27 cellular contexts compared by ENCODE assay signal in genomic region chr3:27903447-27903846, GRCh38.
DNase-seq lines count a peak whose midpoint lies in the region; ATAC-seq and TF ChIP-seq lines count a peak whose summit lies in the region.
"Had no signal": no experiment of that assay in that cellular context is flagged by ENCODE, and none has a peak within 500 bp of the region (broad histone marks: within the 10 kb centered on the region; RNA-seq: fewer than 3 reads in every experiment).

No MANE protein-coding gene starts in this region.

- POLR2A ChIA-PET in activated CD4-positive, alpha-beta T cell treated with anti-CD3 and anti-CD28 coated beads, Interleukin-2, amount 10 ng/mL, durations not matched to agents 7 days and 5 days (lab: Charles Lee), result no interaction called here
- POLR2A ChIA-PET in CD8-positive, alpha-beta T cell (lab: Charles Lee), result no interaction called here
- POLR2A ChIA-PET in activated CD4-positive, alpha-beta memory T cell treated with anti-CD3 and anti-CD28 coated beads, Interleukin-2, amount 10 ng/mL, durations not matched to agents 7 days and 5 days (lab: Charles Lee), result interaction anchor here (0.7 kb wide), 1 partner anchor 42 kb away, joined by 3 read pairs; no protein-coding TSS in a partner anchor

- no peak for DNase-seq in activated CD4-positive, alpha-beta T cell treated with anti-CD3 and anti-CD28 coated beads, Interleukin-2, amount 10 ng/mL, durations not matched to agents 7 days and 5 days
- no peak for DNase-seq in activated CD4-positive, alpha-beta T cell treated with anti-CD3 and anti-CD28 coated beads for 1 hour
- no peak for DNase-seq in CD8-positive, alpha-beta T cell
- DNase-seq in activated CD4-positive, alpha-beta memory T cell treated with anti-CD3 and anti-CD28 coated beads, Interleukin-2, amount 10 ng/mL, durations not matched to agents 7 days and 5 days, result no peak
- no peak for DNase-seq in effector memory CD4-positive, alpha-beta T cell
- DNase-seq in RKO (ENCODE audit: low spot score) (no peak), globus pallidus (ENCODE audit: low spot score) (no peak)
- DNase-seq: activated gamma-delta T cell treated with Interleukin-2 at 50 U/mL for 16 hours; cortex of kidney; DMS153; endodermal cell; foreskin fibroblast; GDM1; NCI-H2081; NCI-H226; NCI-H774; right lobe of liver; RPMI8226; stimulated activated CD4-positive, alpha-beta T cell treated with anti-CD3 and anti-CD28 coated beads, Interleukin-2, amount 100 ng/mL, for 48 hours; substantia nigra had no signal

- H3K4me1 Mint-ChIP-seq in activated CD4-positive, alpha-beta T cell treated with anti-CD3 and anti-CD28 coated beads, Interleukin-2, amount 10 ng/mL, durations not matched to agents 7 days and 5 days, result peaks cover 36% of the 10 kb centered on the region
- peaks cover 77% of the 10 kb centered on the region for H3K4me1 Mint-ChIP-seq in CD8-positive, alpha-beta T cell (ENCODE audit: low read depth)
- H3K4me1 Mint-ChIP-seq in activated CD4-positive, alpha-beta memory T cell treated with anti-CD3 and anti-CD28 coated beads, Interleukin-2, amount 10 ng/mL, durations not matched to agents 7 days and 5 days, result peaks cover 33% of the 10 kb centered on the region
- H3K4me1 Mint-ChIP-seq: IgD-negative memory B cell, neural progenitor cell had no signal

- CTCF ChIA-PET in activated CD4-positive, alpha-beta T cell treated with anti-CD3 and anti-CD28 coated beads, Interleukin-2, amount 10 ng/mL, durations not matched to agents 7 days and 5 days (lab: Charles Lee), result no interaction called here
- CTCF ChIA-PET in CD8-positive, alpha-beta T cell (lab: Charles Lee), result no interaction called here
- CTCF ChIA-PET in activated CD4-positive, alpha-beta memory T cell treated with anti-CD3 and anti-CD28 coated beads, Interleukin-2, amount 10 ng/mL, durations not matched to agents 7 days and 5 days (lab: Charles Lee), result no interaction called here

- no peak overlapping the region for H3K4me3 ChIP-seq in CD8-positive, alpha-beta T cell (ENCODE audit: low read depth, low read length)
- peak overlapping the region; percentile 15 for H3K4me3 ChIP-seq in effector memory CD4-positive, alpha-beta T cell (ENCODE audit: insufficient read depth, low read depth, low read length, poor library complexity, severe bottlenecking)
- H3K4me3 ChIP-seq: lung, neural progenitor cell, right lobe of liver had no signal

- H3K9me3 ChIP-seq in CD8-positive, alpha-beta T cell (ENCODE audit: low read length), result no peaks in the 10 kb centered on the region
- no peaks in the 10 kb centered on the region for H3K9me3 ChIP-seq in effector memory CD4-positive, alpha-beta T cell (ENCODE audit: control insufficient read depth, low read length)
- H3K9me3 ChIP-seq: right lobe of liver had no signal

- no peak for ATAC-seq in CD8-positive, alpha-beta T cell
- no peak for ATAC-seq in HG02642 (IDR thresholded peaks at IDR 0.05; ENCODE audit: poor library complexity, unreplicated experiment)
- ATAC-seq: esophagus mucosa, right lobe of liver had no signal

- peak overlapping the region; percentile 93 for H3K27ac Mint-ChIP-seq in activated CD4-positive, alpha-beta T cell treated with anti-CD3 and anti-CD28 coated beads, Interleukin-2, amount 10 ng/mL, durations not matched to agents 7 days and 5 days
- peak overlapping the region; percentile 94 for H3K27ac Mint-ChIP-seq in CD8-positive, alpha-beta T cell
- H3K27ac Mint-ChIP-seq in activated CD4-positive, alpha-beta memory T cell treated with anti-CD3 and anti-CD28 coated beads, Interleukin-2, amount 10 ng/mL, durations not matched to agents 7 days and 5 days, result peak overlapping the region; percentile 71
- H3K27ac Mint-ChIP-seq: endodermal cell, IgD-negative memory B cell, neural progenitor cell, progenitor cell of endocrine pancreas, type B pancreatic cell had no signal

- no peak overlapping the region for H3K4me3 Mint-ChIP-seq in activated CD4-positive, alpha-beta T cell treated with anti-CD3 and anti-CD28 coated beads, Interleukin-2, amount 10 ng/mL, durations not matched to agents 7 days and 5 days
- peak overlapping the region; percentile 71 for H3K4me3 Mint-ChIP-seq in CD8-positive, alpha-beta T cell
- H3K4me3 Mint-ChIP-seq in activated CD4-positive, alpha-beta memory T cell treated with anti-CD3 and anti-CD28 coated beads, Interleukin-2, amount 10 ng/mL, durations not matched to agents 7 days and 5 days, result no peak overlapping the region
- H3K4me3 Mint-ChIP-seq: endodermal cell, IgD-negative memory B cell, neural progenitor cell, type B pancreatic cell had no signal

- no peaks in the 10 kb centered on the region for H3K36me3 ChIP-seq in CD8-positive, alpha-beta T cell (ENCODE audit: insufficient read depth, low read length)
- no peaks in the 10 kb centered on the region for H3K36me3 ChIP-seq in effector memory CD4-positive, alpha-beta T cell (ENCODE audit: control insufficient read depth, insufficient read depth, low read length)
- H3K36me3 ChIP-seq: neural progenitor cell, right lobe of liver had no signal

- no peak for TF ChIP-seq CTCF in CD8-positive, alpha-beta T cell (IDR thresholded peaks at IDR 0.05)

- H3K9me3 Mint-ChIP-seq in activated CD4-positive, alpha-beta T cell treated with anti-CD3 and anti-CD28 coated beads, Interleukin-2, amount 10 ng/mL, durations not matched to agents 7 days and 5 days, result peaks cover 18% of the 10 kb centered on the region
- H3K9me3 Mint-ChIP-seq in CD8-positive, alpha-beta T cell, result no peaks in the 10 kb centered on the region
- H3K9me3 Mint-ChIP-seq in activated CD4-positive, alpha-beta memory T cell treated with anti-CD3 and anti-CD28 coated beads, Interleukin-2, amount 10 ng/mL, durations not matched to agents 7 days and 5 days, result peaks cover 2% of the 10 kb centered on the region
- H3K9me3 Mint-ChIP-seq: endodermal cell, IgD-negative memory B cell, neural progenitor cell, type B pancreatic cell had no signal

- peaks cover 20% of the 10 kb centered on the region for H3K36me3 Mint-ChIP-seq in activated CD4-positive, alpha-beta T cell treated with anti-CD3 and anti-CD28 coated beads, Interleukin-2, amount 10 ng/mL, durations not matched to agents 7 days and 5 days (ENCODE audit: low read depth)
- H3K36me3 Mint-ChIP-seq in CD8-positive, alpha-beta T cell, result no peaks in the 10 kb centered on the region
- peaks cover 7% of the 10 kb centered on the region for H3K36me3 Mint-ChIP-seq in activated CD4-positive, alpha-beta memory T cell treated with anti-CD3 and anti-CD28 coated beads, Interleukin-2, amount 10 ng/mL, durations not matched to agents 7 days and 5 days (ENCODE audit: low read depth)
- H3K36me3 Mint-ChIP-seq: IgD-negative memory B cell, neural progenitor cell, type B pancreatic cell had no signal

- no peak overlapping the region for H3K27ac ChIP-seq in CD8-positive, alpha-beta T cell (ENCODE audit: low read depth, low read length)
- H3K27ac ChIP-seq in effector memory CD4-positive, alpha-beta T cell (ENCODE audit: insufficient read depth, low read length, poor library complexity, severe bottlenecking), result no peak overlapping the region
- H3K27ac ChIP-seq: neural progenitor cell, right lobe of liver had no signal

- H3K4me1 ChIP-seq in CD8-positive, alpha-beta T cell (ENCODE audit: insufficient read depth, low read length), result peaks cover 52% of the 10 kb centered on the region
- peaks cover 9% of the 10 kb centered on the region for H3K4me1 ChIP-seq in effector memory CD4-positive, alpha-beta T cell (ENCODE audit: control insufficient read depth, insufficient read depth, low read length, poor library complexity, severe bottlenecking)
- H3K4me1 ChIP-seq: neural progenitor cell, right lobe of liver had no signal

- H3K27me3 Mint-ChIP-seq in activated CD4-positive, alpha-beta T cell treated with anti-CD3 and anti-CD28 coated beads, Interleukin-2, amount 10 ng/mL, durations not matched to agents 7 days and 5 days, result no peaks in the 10 kb centered on the region
- no peaks in the 10 kb centered on the region for H3K27me3 Mint-ChIP-seq in CD8-positive, alpha-beta T cell (ENCODE audit: low read depth)
- H3K27me3 Mint-ChIP-seq in activated CD4-positive, alpha-beta memory T cell treated with anti-CD3 and anti-CD28 coated beads, Interleukin-2, amount 10 ng/mL, durations not matched to agents 7 days and 5 days, result no peaks in the 10 kb centered on the region
- H3K27me3 Mint-ChIP-seq: IgD-negative memory B cell, progenitor cell of endocrine pancreas, type B pancreatic cell had no signal

- H3K27me3 ChIP-seq in CD8-positive, alpha-beta T cell (ENCODE audit: insufficient read depth, low read length), result no peaks in the 10 kb centered on the region
- H3K27me3 ChIP-seq in effector memory CD4-positive, alpha-beta T cell (replicated peaks; ENCODE audit: control insufficient read depth, insufficient read depth, low read length, poor library complexity, severe bottlenecking), result no peaks in the 10 kb centered on the region
- H3K27me3 ChIP-seq: neural progenitor cell, right lobe of liver had no signal

- intact Hi-C loops in CD8-positive, alpha-beta T cell (cut with DNase I, micrococcal nuclease), result loop anchor here in 1 of 2 experiments (1.0 to 5.0 kb wide), 2 partner anchors 76 to 181 kb away; partner anchors contain the start of gene EOMES
